ENCODE assay signal across 22 cellular contexts in genomic region chr9:97284798-97285197, GRCh38. TPM values are rescaled to one million over a fixed set of nuclear protein-coding genes. Genes with fewer than 3 reads are reported as not detected.
DNase-seq lines count a peak whose midpoint lies in the region; ATAC-seq and TF ChIP-seq lines count a peak whose summit lies in the region.
"Had no signal": no experiment of that assay in that cellular context is flagged by ENCODE, and none has a peak within 500 bp of the region (broad histone marks: within the 10 kb centered on the region; RNA-seq: fewer than 3 reads in every experiment).

No MANE protein-coding gene starts in this region.

- H3K9ac ChIP-seq in DND-41 (ENCODE audit: low read depth, low read length) (no peak overlapping the region), KMS-11 (no peak overlapping the region)

- H3K27ac ChIP-seq in DND-41 (ENCODE audit: low read length) (no peak overlapping the region), KMS-11 (no peak overlapping the region), VCaP (no peak overlapping the region), right atrium auricular region (no peak overlapping the region)
- H3K27ac ChIP-seq: brain microvascular endothelial cell, spleen had no signal

- DNase-seq in DND-41 (no peak), progenitor cell of endocrine pancreas (ENCODE audit: low spot score, unreplicated experiment) (no peak), NCI-H128 (lab: John Stamatoyannopoulos, UW; ENCODE audit: unreplicated experiment) (no peak), right atrium auricular region (ENCODE audit: low spot score) (no peak), AG08396 (ENCODE audit: low spot score) (no peak)
- DNase-seq: activated CD4-positive, CD25-positive, alpha-beta regulatory T cell; activated T-cell treated with anti-CD3 and anti-CD28 coated beads, Interleukin-2, amount 50 U/mL, for 1 hour; brain microvascular endothelial cell; Calu3; effector memory CD4-positive, alpha-beta T cell; left cardiac atrium; NCI-H1436; NCI-H510A treated with DMSO at 0.1 percent for 48 hours; nucleus accumbens; Right ventricle myocardium superior; spleen; stimulated activated CD4-positive, alpha-beta T cell treated with anti-CD3 and anti-CD28 coated beads, Interleukin-4, amount 100 ng/mL, for 24 hours; stimulated activated naive CD4-positive, alpha-beta T cell treated with Interleukin-2 at 50 U/mL for 16 hours; T1000 had no signal

- peaks cover 37% of the 10 kb centered on the region for H3K36me3 ChIP-seq in DND-41 (ENCODE audit: insufficient read depth, low read length)
- no peaks in the 10 kb centered on the region for H3K36me3 ChIP-seq in KMS-11 (ENCODE audit: insufficient read depth)
- H3K36me3 ChIP-seq in right atrium auricular region, result peaks cover 40% of the 10 kb centered on the region
- H3K36me3 ChIP-seq: brain microvascular endothelial cell had no signal

- H3K4me1 ChIP-seq in DND-41 (ENCODE audit: insufficient read depth, low read length), result no peaks in the 10 kb centered on the region
- no peaks in the 10 kb centered on the region for H3K4me1 ChIP-seq in KMS-11 (ENCODE audit: low read depth, poor library complexity, severe bottlenecking)
- H3K4me1 ChIP-seq in right atrium auricular region, result no peaks in the 10 kb centered on the region
- H3K4me1 ChIP-seq: spleen had no signal

- H3K9me3 ChIP-seq in DND-41 (ENCODE audit: insufficient read depth, low read length, severe bottlenecking), result no peaks in the 10 kb centered on the region
- H3K9me3 ChIP-seq in right atrium auricular region, result peaks cover 0 to 7% of the 10 kb centered on the region in 2 donors

- peak; percentile 29 for TF ChIP-seq CTCF in DND-41 (IDR thresholded peaks at IDR 0.05; ENCODE audit: borderline replicate concordance, extremely low read depth, low read length, poor library complexity, severe bottlenecking)
- peak; percentile 32; the same call in 1 of the 2 replicates for TF ChIP-seq CTCF in KMS-11 (conservative IDR thresholded peaks at IDR 0.05; ENCODE audit: low read depth, low read length)
- TF ChIP-seq CTCF in VCaP (conservative IDR thresholded peaks at IDR 0.05), result peak; percentile 27; the same call in 1 of the 2 replicates
- peak; percentile 20 for TF ChIP-seq CTCF in progenitor cell of endocrine pancreas (IDR thresholded peaks at IDR 0.05; ENCODE audit: unreplicated experiment)
- TF ChIP-seq CTCF in right atrium auricular region (IDR thresholded peaks at IDR 0.05), result no peak

- H3K4me1 Mint-ChIP-seq in progenitor cell of endocrine pancreas (ENCODE audit: low read depth), result no peaks in the 10 kb centered on the region

- H3K27me3 ChIP-seq in DND-41 (ENCODE audit: insufficient read depth, low read length, poor library complexity) (no peaks in the 10 kb centered on the region), KMS-11 (ENCODE audit: insufficient read depth, low read depth) (no peaks in the 10 kb centered on the region), right atrium auricular region (no peaks in the 10 kb centered on the region)
- H3K27me3 ChIP-seq: brain microvascular endothelial cell, spleen had no signal

- H3K27me3 Mint-ChIP-seq in progenitor cell of endocrine pancreas, result no peaks in the 10 kb centered on the region

- H3K79me2 ChIP-seq in DND-41 (ENCODE audit: insufficient read depth, low read length) (no peaks in the 10 kb centered on the region), KMS-11 (ENCODE audit: insufficient read depth, low read depth) (no peaks in the 10 kb centered on the region)

- peaks cover 42% of the 10 kb centered on the region for H3K36me3 Mint-ChIP-seq in progenitor cell of endocrine pancreas (ENCODE audit: insufficient read depth)

- H3K4me3 ChIP-seq in DND-41 (ENCODE audit: low read depth in 1 of 2, low read length in 2 of 2) (no peak overlapping the region), KMS-11 (IDR thresholded peaks at IDR 0.05; ENCODE audit: insufficient read depth, low read depth, low read length) (no peak overlapping the region), right atrium auricular region (no peak overlapping the region)
- H3K4me3 ChIP-seq: spleen had no signal

- no peak overlapping the region for H3K4me3 Mint-ChIP-seq in progenitor cell of endocrine pancreas (ENCODE audit: low read depth)

- no peak overlapping the region for H3K27ac Mint-ChIP-seq in progenitor cell of endocrine pancreas

- H3K4me2 ChIP-seq in DND-41 (ENCODE audit: insufficient read depth, low read length) (no peak overlapping the region), KMS-11 (no peak overlapping the region)

- H2AFZ ChIP-seq in DND-41 (ENCODE audit: low read depth, low read length) (no peak overlapping the region), KMS-11 (ENCODE audit: low read depth) (no peak overlapping the region)

- H4K20me1 ChIP-seq in DND-41 (ENCODE audit: insufficient read depth, low read length) (no peaks in the 10 kb centered on the region), KMS-11 (ENCODE audit: insufficient read depth) (no peaks in the 10 kb centered on the region)

- ATAC-seq in DND-41 (ENCODE audit: insufficient read depth, low read depth), result no peak
- ATAC-seq in GM18909 (IDR thresholded peaks at IDR 0.05; ENCODE audit: poor library complexity, unreplicated experiment), result no peak
- ATAC-seq: left cardiac atrium had no signal

- H3K9me3 Mint-ChIP-seq in progenitor cell of endocrine pancreas (ENCODE audit: low read depth), result peaks cover 19% of the 10 kb centered on the region

RNA-seq across cellular contexts. Expression of gene CCDC180, which starts 22.7 kb away (rescaled TPM):
- 12.5 and 12.7 TPM in 2 replicates for total RNA-seq in progenitor cell of endocrine pancreas
- total RNA-seq in right atrium auricular region, result under 1 TPM; 0.96 to 0.98 TPM

Comparison
In these comparisons a context has a peak if more than half of its experiments do, and no peak if none do; other contexts are left out.
1. CTCF ChIP-seq: peak in DND-41 (single experiment), KMS-11 (single experiment), VCaP (single experiment) and progenitor cell of endocrine pancreas (single experiment); none in right atrium auricular region (0 of 2).